In the genomic region with DNA sequence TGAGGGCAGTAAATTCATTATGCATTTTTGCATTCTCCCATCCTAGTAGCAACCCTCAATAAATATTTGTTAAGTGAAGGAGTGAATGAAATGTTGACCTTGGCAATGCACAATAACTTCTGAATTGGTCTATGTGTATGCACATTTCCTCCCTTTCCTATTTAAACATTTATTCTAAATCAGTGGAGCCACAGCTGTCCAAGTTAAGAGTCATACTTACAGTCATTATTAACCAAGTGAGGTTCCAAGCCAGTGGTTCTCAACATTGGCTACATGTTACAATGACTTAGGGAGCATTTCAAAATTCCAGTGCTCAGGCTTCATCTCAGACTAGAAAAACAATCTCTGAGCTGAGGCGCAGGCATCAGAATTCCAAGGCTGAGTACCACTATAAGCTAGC, we compare ENCODE assay signal across 18 cellular contexts.
DNase-seq lines count a peak whose midpoint lies in the region; ATAC-seq and TF ChIP-seq lines count a peak whose summit lies in the region.
"Had no signal": no experiment of that assay in that cellular context is flagged by ENCODE, and none has a peak within 500 bp of the region (broad histone marks: within the 10 kb centered on the region; RNA-seq: fewer than 3 reads in every experiment).

No MANE protein-coding gene starts in this region.

- no peak overlapping the region for H2BK120ac ChIP-seq in IMR-90 (ENCODE audit: low read depth, low read length)

- intact Hi-C loops in IMR-90 (cut with micrococcal nuclease), result no loop called here

- peak; percentile 81 for DNase-seq in IMR-90
- no peak for DNase-seq in caudate nucleus (lab: John Stamatoyannopoulos, UW)
- DNase-seq in kidney tubule cell (ENCODE audit: low spot score), result peak; percentile 93
- no peak for DNase-seq in activated naive CD4-positive, alpha-beta T cell (lab: John Stamatoyannopoulos, UW)
- no peak for DNase-seq in neural progenitor cell (ENCODE audit: low spot score)
- no peak for DNase-seq in Ammon's horn (ENCODE audit: low spot score)
- DNase-seq in stimulated activated CD4-positive, alpha-beta T cell treated with anti-CD3 and anti-CD28 coated beads, Interleukin-2, amount 100 ng/mL, for 48 hours, result no peak
- DNase-seq: activated CD4-positive, alpha-beta T cell treated with anti-CD3 and anti-CD28 coated beads for 4 hours; Calu3; hippocampal formation; left ventricle myocardium superior; NCI-H2171; SIG-M5; T-helper 2 cell had no signal

- H3K4me3 ChIP-seq in IMR-90 (ENCODE audit: insufficient read depth, low read depth, low read length) (no peak overlapping the region), neural progenitor cell (no peak overlapping the region)

- no peak for TF ChIP-seq RAD21 in IMR-90 (IDR thresholded peaks at IDR 0.05; ENCODE audit: low read length)

- H3K9me1 ChIP-seq in IMR-90 (ENCODE audit: insufficient read depth, low read length), result no peaks in the 10 kb centered on the region

- H3K23ac ChIP-seq in IMR-90 (ENCODE audit: low read depth, low read length), result no peak overlapping the region

- H3K4ac ChIP-seq in IMR-90 (ENCODE audit: low read depth, low read length), result no peak overlapping the region

- H3K18ac ChIP-seq in IMR-90 (ENCODE audit: low read depth, low read length), result no peak overlapping the region

- peaks cover 8% of the 10 kb centered on the region for H3K9me3 Mint-ChIP-seq in neural progenitor cell
- H3K9me3 Mint-ChIP-seq: activated naive CD4-positive, alpha-beta T cell treated with anti-CD3 and anti-CD28 coated beads, Interleukin-2, amount 50 U/mL, for 24 hours had no signal

- POLR2A ChIA-PET in IMR-90 (lab: Charles Lee; ENCODE audit: unreplicated experiment), result interaction anchor here (1.3 kb wide), 1 partner anchor 90 kb away, joined by 3 read pairs; no protein-coding TSS in a partner anchor

- H2BK20ac ChIP-seq in IMR-90 (ENCODE audit: low read depth, low read length), result no peak overlapping the region

- no peaks in the 10 kb centered on the region for H3K36me3 Mint-ChIP-seq in neural progenitor cell
- H3K36me3 Mint-ChIP-seq: activated naive CD4-positive, alpha-beta T cell treated with anti-CD3 and anti-CD28 coated beads, Interleukin-2, amount 50 U/mL, for 24 hours had no signal

- H3K4me3 Mint-ChIP-seq in neural progenitor cell, result no peak overlapping the region
- H3K4me3 Mint-ChIP-seq: activated naive CD4-positive, alpha-beta T cell treated with anti-CD3 and anti-CD28 coated beads, Interleukin-2, amount 50 U/mL, for 24 hours had no signal

- H3K79me1 ChIP-seq in IMR-90 (ENCODE audit: low read depth in 1 of 2, low read length in 2 of 2), result no peaks in the 10 kb centered on the region

- dilution Hi-C loops in IMR-90 (cut with HindIII; ENCODE audit: low sequenced_read_pairs, unreplicated experiment), result no loop called here

- H2AK5ac ChIP-seq in IMR-90 (ENCODE audit: low read depth, low read length), result no peak overlapping the region

- peaks cover 7% of the 10 kb centered on the region for H3K4me1 ChIP-seq in IMR-90 (ENCODE audit: control insufficient read depth, insufficient read depth, low read length)
- no peaks in the 10 kb centered on the region for H3K4me1 ChIP-seq in neural progenitor cell

- peak overlapping the region; percentile 17; the same call in 1 of the 2 replicates for H3K4me2 ChIP-seq in IMR-90 (ENCODE audit: low read depth, low read length)
- no peak overlapping the region for H3K4me2 ChIP-seq in neural progenitor cell

- CTCF ChIA-PET in IMR-90 (lab: Yijun Ruan, JAX), result no interaction called here

- H3K9ac ChIP-seq in IMR-90 (ENCODE audit: low read depth, low read length) (no peak overlapping the region), neural progenitor cell (no peak overlapping the region)

- H2AK9ac ChIP-seq in IMR-90 (replicated peaks; ENCODE audit: low read depth, low read length, poor library complexity), result no peak overlapping the region

- no peak overlapping the region for H2BK15ac ChIP-seq in IMR-90 (ENCODE audit: low read depth, low read length)

- H3K36me3 ChIP-seq in IMR-90 (ENCODE audit: control insufficient read depth, insufficient read depth, low read length) (no peaks in the 10 kb centered on the region), neural progenitor cell (no peaks in the 10 kb centered on the region)

- WGBS in IMR-90 (ENCODE audit: extremely low coverage in 2 of 2, insufficient read length in 1 of 2), 2 experiments, result no CpG with 5 or more reads among the region's 1 CpG

- no peak for TF ChIP-seq CTCF in 22Rv1 (IDR thresholded peaks at IDR 0.05)
- TF ChIP-seq CTCF in IMR-90 (conservative IDR thresholded peaks at IDR 0.05; ENCODE audit: low read depth, low read length), result no peak
- TF ChIP-seq CTCF in neural progenitor cell (IDR thresholded peaks at IDR 0.05), result no peak

- H3K27me3 ChIP-seq in IMR-90 (ENCODE audit: control insufficient read depth, insufficient read depth, low read length) (no peaks in the 10 kb centered on the region), neural progenitor cell (no peaks in the 10 kb centered on the region)

- no peak overlapping the region for H3K14ac ChIP-seq in IMR-90 (replicated peaks; ENCODE audit: low read depth, low read length)

- H3K4me1 Mint-ChIP-seq in neural progenitor cell, result peaks cover 20% of the 10 kb centered on the region
- H3K4me1 Mint-ChIP-seq: activated naive CD4-positive, alpha-beta T cell treated with anti-CD3 and anti-CD28 coated beads, Interleukin-2, amount 50 U/mL, for 24 hours had no signal

- H2AFZ ChIP-seq in IMR-90 (replicated peaks; ENCODE audit: low read length, poor library complexity), result no peak overlapping the region
- no peak overlapping the region for H2AFZ ChIP-seq in neural progenitor cell (replicated peaks)

- peak; percentile 83 for ATAC-seq in IMR-90 (ENCODE audit: low read depth)
- ATAC-seq: HepG2 had no signal

- no peak overlapping the region for H3K27ac Mint-ChIP-seq in neural progenitor cell
- H3K27ac Mint-ChIP-seq: activated naive CD4-positive, alpha-beta T cell treated with anti-CD3 and anti-CD28 coated beads, Interleukin-2, amount 50 U/mL, for 24 hours; progenitor cell of endocrine pancreas had no signal

- H4K20me1 ChIP-seq in IMR-90 (ENCODE audit: insufficient read depth, low read length) (no peaks in the 10 kb centered on the region), neural progenitor cell (ENCODE audit: low read depth) (no peaks in the 10 kb centered on the region)

- H3K9me3 ChIP-seq in IMR-90 (ENCODE audit: control insufficient read depth, insufficient read depth, low read length), result no peaks in the 10 kb centered on the region
- H3K9me3 ChIP-seq in neural progenitor cell (ENCODE audit: low read depth), result no peaks in the 10 kb centered on the region

- no TSS peak for BruUV-seq in IMR-90 (replicated peaks; lab: Mats Ljungman, UMichigan)

- no peak for TF ChIP-seq POLR2A in IMR-90 (IDR thresholded peaks at IDR 0.05; ENCODE audit: low read depth, low read length)

- H4K8ac ChIP-seq in IMR-90 (ENCODE audit: low read depth in 2 of 2, low read length in 2 of 2), result no peak overlapping the region

- H3K56ac ChIP-seq in IMR-90 (ENCODE audit: extremely low read depth, insufficient read depth, low read length), result no peak overlapping the region

- peaks cover 2% of the 10 kb centered on the region for H3K27me3 Mint-ChIP-seq in neural progenitor cell (ENCODE audit: insufficient read depth, low read depth)
- H3K27me3 Mint-ChIP-seq: progenitor cell of endocrine pancreas had no signal

- H3K27ac ChIP-seq in 22Rv1 (peak overlapping the region; percentile 6; the same call in 1 of the 2 replicates), IMR-90 (ENCODE audit: insufficient read depth, low read length) (no peak overlapping the region), caudate nucleus (ENCODE audit: low read depth, low read length) (peak overlapping the region; percentile 19), neural progenitor cell (no peak overlapping the region)

- in situ Hi-C loops in IMR-90 (cut with MboI; ENCODE audit: low sequenced_read_pairs), result no loop called here

- peak overlapping the region; percentile 9 for H2BK5ac ChIP-seq in IMR-90 (ENCODE audit: low read depth, low read length, poor library complexity, severe bottlenecking)

- H3K79me2 ChIP-seq in neural progenitor cell (ENCODE audit: low read depth), result no peaks in the 10 kb centered on the region

- no peaks in the 10 kb centered on the region for H3F3A ChIP-seq in neural progenitor cell (ENCODE audit: low read depth)

- H4K5ac ChIP-seq in IMR-90 (ENCODE audit: low read depth, low read length), result no peak overlapping the region

- H4K91ac ChIP-seq in IMR-90 (ENCODE audit: insufficient read depth, low read depth, low read length), result no peak overlapping the region

TF ChIP-seq in IMR-90, 13 proteins besides CTCF, POLR2A, EP300 and RAD21 (continues in another document):
- no peak for TF ChIP-seq RCOR1 (IDR thresholded peaks at IDR 0.05; ENCODE audit: insufficient replicate concordance, low read length)
- no peak for TF ChIP-seq CHD1 (IDR thresholded peaks at IDR 0.05; ENCODE audit: low read depth, low read length)
- no peak for TF ChIP-seq CEBPB (IDR thresholded peaks at IDR 0.05; ENCODE audit: low read depth, low read length)
- no peak for TF ChIP-seq FOS (IDR thresholded peaks at IDR 0.05; ENCODE audit: low read depth, low read length)
- no peak for TF ChIP-seq MAFK (IDR thresholded peaks at IDR 0.05; ENCODE audit: low read depth, low read length)
- TF ChIP-seq MXI1 (IDR thresholded peaks at IDR 0.05; ENCODE audit: borderline replicate concordance, low read depth, low read length), result no peak
- TF ChIP-seq BHLHE40 (IDR thresholded peaks at IDR 0.05; ENCODE audit: low read depth, low read length), result no peak
- no peak for TF ChIP-seq MAZ (IDR thresholded peaks at IDR 0.05; ENCODE audit: borderline replicate concordance, low read depth, low read length)
- TF ChIP-seq SMC3 (IDR thresholded peaks at IDR 0.05; ENCODE audit: low read depth, low read length), result no peak
- TF ChIP-seq NFE2L2 (IDR thresholded peaks at IDR 0.05; ENCODE audit: low read depth, low read length), result no peak
- TF ChIP-seq, protein P1, sequence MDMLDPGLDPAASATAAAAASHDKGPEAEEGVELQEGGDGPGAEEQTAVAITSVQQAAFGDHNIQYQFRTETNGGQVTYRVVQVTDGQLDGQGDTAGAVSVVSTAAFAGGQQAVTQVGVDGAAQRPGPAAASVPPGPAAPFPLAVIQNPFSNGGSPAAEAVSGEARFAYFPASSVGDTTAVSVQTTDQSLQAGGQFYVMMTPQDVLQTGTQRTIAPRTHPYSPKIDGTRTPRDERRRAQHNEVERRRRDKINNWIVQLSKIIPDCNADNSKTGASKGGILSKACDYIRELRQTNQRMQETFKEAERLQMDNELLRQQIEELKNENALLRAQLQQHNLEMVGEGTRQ (IDR thresholded peaks at IDR 0.05; ENCODE audit: low read depth, low read length), result no peak
- no peak for TF ChIP-seq RFX5 (IDR thresholded peaks at IDR 0.05; ENCODE audit: low read depth, low read length)

Comparison
In these comparisons a context has a peak if more than half of its experiments do, and no peak if none do; other contexts are left out.
1. H3K27ac ChIP-seq: peak in 22Rv1 (single experiment) and caudate nucleus (single experiment); none in IMR-90 (single experiment) and neural progenitor cell (single experiment).
2. DNase-seq: peak in IMR-90 (single experiment) and kidney tubule cell (single experiment); none in caudate nucleus (0 of 61), activated naive CD4-positive, alpha-beta T cell (0 of 4), neural progenitor cell (single experiment), Ammon's horn (single experiment) and stimulated activated CD4-positive, alpha-beta T cell treated with anti-CD3 and anti-CD28 coated beads, Interleukin-2, amount 100 ng/mL, for 48 hours (0 of 2).